ENCODE assay signal across 22 cellular contexts in genomic region chr12:5052348-5052747, GRCh38. TPM values are rescaled to one million over a fixed set of nuclear protein-coding genes. Genes with fewer than 3 reads are reported as not detected.
"Had no signal": no experiment of that assay in that cellular context is flagged by ENCODE, and none has a peak within 500 bp of the region (broad histone marks: within the 10 kb centered on the region; RNA-seq: fewer than 3 reads in every experiment).

No MANE protein-coding gene starts in this region.

- H3K27ac Mint-ChIP-seq: naive thymus-derived CD4-positive, alpha-beta T cell; nephron progenitor cell had no signal

- H3K4me3 Mint-ChIP-seq: naive thymus-derived CD4-positive, alpha-beta T cell; nephron progenitor cell had no signal

- H3K36me3 ChIP-seq: heart left ventricle, sigmoid colon had no signal

- H3K27ac ChIP-seq: dorsolateral prefrontal cortex, heart left ventricle, sigmoid colon had no signal

- H3K4me3 ChIP-seq: dorsolateral prefrontal cortex, heart left ventricle, lung, sigmoid colon, skin epidermis had no signal

- H3K36me3 Mint-ChIP-seq: naive thymus-derived CD4-positive, alpha-beta T cell had no signal

- ATAC-seq: esophagus mucosa, heart left ventricle, left colon, left ventricle myocardium superior had no signal

- DNase-seq: cortex of kidney; dorsolateral prefrontal cortex; effector CD8-positive, alpha-beta T cell; heart left ventricle; hippocampal formation; left colon; left ventricle myocardium superior; mesenchymal stem cell; naive thymus-derived CD4-positive, alpha-beta T cell; nephron progenitor cell; posterior cingulate gyrus; sigmoid colon; stimulated activated CD4-positive, alpha-beta T cell treated with anti-CD3 and anti-CD28 coated beads, Interleukin-12 subunit alpha, Interleukin-12 subunit beta, amount 100 ng/mL, for 4 hours; stimulated activated naive CD4-positive, alpha-beta T cell treated with Interleukin-2 at 50 U/mL for 16 hours; trophoblast cell had no signal

- H3K9me3 ChIP-seq: heart left ventricle, sigmoid colon had no signal

- H3K27me3 ChIP-seq: heart left ventricle, sigmoid colon had no signal

- H3K9me3 Mint-ChIP-seq: nephron progenitor cell had no signal

RNA-seq across cellular contexts. Expression of gene KCNA5, which starts 8.7 kb away (rescaled TPM):
- total RNA-seq: esophagus mucosa; fibroblast of lung; glomerular endothelial cell; naive thymus-derived CD4-positive, alpha-beta T cell; osteocyte; pulmonary artery endothelial cell had no signal
- polyA plus RNA-seq: fibroblast of lung; naive thymus-derived CD4-positive, alpha-beta T cell had no signal
